Comparison of ENCODE assay signal across 17 cellular contexts in genomic region chr4:185805262-185805802, GRCh38. TPM values are rescaled to one million over a fixed set of nuclear protein-coding genes. Genes with fewer than 3 reads are reported as not detected.
"Had no signal": no experiment of that assay in that cellular context is flagged by ENCODE, and none has a peak within 500 bp of the region (broad histone marks: within the 10 kb centered on the region; RNA-seq: fewer than 3 reads in every experiment).

No MANE protein-coding gene starts in this region.

- H3K4me3 ChIP-seq: adrenal gland, ascending aorta, testis, vagina had no signal

- H3K27ac Mint-ChIP-seq: activated naive CD4-positive, alpha-beta T cell treated with anti-CD3 and anti-CD28 coated beads, Interleukin-2, amount 50 U/mL, for 72 hours; activated T-cell treated with anti-CD3 and anti-CD28 coated beads, Interleukin-2, amount 50 U/mL, for 24 hours; activated T-helper 17 cell treated with anti-CD3 and anti-CD28 coated beads, Interleukin-2, amount 50 U/mL, for 72 hours; natural killer cell; T-helper 2 cell treated with Interferon-gamma antibody and Interleukin-4, amounts not matched to agents 5 μg/mL and 100 μg/mL, for 36 hours; type B pancreatic cell had no signal

- H3K9me3 Mint-ChIP-seq: activated T-cell treated with anti-CD3 and anti-CD28 coated beads, Interleukin-2, amount 50 U/mL, for 24 hours; activated T-helper 17 cell treated with anti-CD3 and anti-CD28 coated beads, Interleukin-2, amount 50 U/mL, for 72 hours; central memory CD8-positive, alpha-beta T cell; natural killer cell; T-helper 2 cell treated with Interferon-gamma antibody and Interleukin-4, amounts not matched to agents 5 μg/mL and 100 μg/mL, for 36 hours; type B pancreatic cell had no signal

- DNase-seq: activated T-cell treated with anti-CD3 and anti-CD28 coated beads, Interleukin-2, amount 50 U/mL, for 24 hours; adrenal gland; effector memory CD4-positive, alpha-beta T cell; midbrain; natural killer cell; stimulated activated CD4-positive, alpha-beta T cell treated with anti-CD3 and anti-CD28 coated beads, Interleukin-4, amount 100 ng/mL, for 1 hour; stimulated activated naive CD4-positive, alpha-beta T cell; testis had no signal

- H3K4me1 ChIP-seq: ascending aorta, testis, vagina had no signal

- H3K27me3 Mint-ChIP-seq: activated T-helper 17 cell treated with anti-CD3 and anti-CD28 coated beads, Interleukin-2, amount 50 U/mL, for 72 hours had no signal

- ATAC-seq: activated naive CD4-positive, alpha-beta T cell treated with anti-CD3 and anti-CD28 coated beads, Interleukin-2, amount 50 U/mL, for 72 hours; activated T-helper 17 cell treated with anti-CD3 and anti-CD28 coated beads, Interleukin-2, amount 50 U/mL, for 72 hours; esophagus mucosa; natural killer cell; sciatic nerve had no signal

- H3K36me3 Mint-ChIP-seq: activated naive CD4-positive, alpha-beta T cell treated with anti-CD3 and anti-CD28 coated beads, Interleukin-2, amount 50 U/mL, for 72 hours; natural killer cell had no signal

- H3K9me3 ChIP-seq: adrenal gland, ascending aorta, testis, vagina had no signal

- H3K36me3 ChIP-seq: adrenal gland, ascending aorta, vagina had no signal

- H3K4me3 Mint-ChIP-seq: activated T-cell treated with anti-CD3 and anti-CD28 coated beads, Interleukin-2, amount 50 U/mL, for 24 hours; activated T-helper 17 cell treated with anti-CD3 and anti-CD28 coated beads, Interleukin-2, amount 50 U/mL, for 72 hours; central memory CD8-positive, alpha-beta T cell; natural killer cell; T-helper 2 cell treated with Interferon-gamma antibody and Interleukin-4, amounts not matched to agents 5 μg/mL and 100 μg/mL, for 36 hours; type B pancreatic cell had no signal

- H3K27me3 ChIP-seq: adrenal gland, ascending aorta, testis, vagina had no signal

- H3K4me1 Mint-ChIP-seq: activated T-helper 17 cell treated with anti-CD3 and anti-CD28 coated beads, Interleukin-2, amount 50 U/mL, for 72 hours; central memory CD8-positive, alpha-beta T cell; natural killer cell had no signal

- H3K27ac ChIP-seq: adrenal gland, ascending aorta, testis, vagina had no signal

RNA-seq across cellular contexts. Expression of gene SORBS2, which starts 6.7 kb away (rescaled TPM):
- total RNA-seq: activated naive CD4-positive, alpha-beta T cell treated with anti-CD3 and anti-CD28 coated beads, Interleukin-2, amount 50 U/mL, for 72 hours; activated T-helper 17 cell treated with anti-CD3 and anti-CD28 coated beads, Interleukin-2, amount 50 U/mL, for 72 hours had no signal
